17 cellular contexts compared by ENCODE assay signal in the genomic region with DNA sequence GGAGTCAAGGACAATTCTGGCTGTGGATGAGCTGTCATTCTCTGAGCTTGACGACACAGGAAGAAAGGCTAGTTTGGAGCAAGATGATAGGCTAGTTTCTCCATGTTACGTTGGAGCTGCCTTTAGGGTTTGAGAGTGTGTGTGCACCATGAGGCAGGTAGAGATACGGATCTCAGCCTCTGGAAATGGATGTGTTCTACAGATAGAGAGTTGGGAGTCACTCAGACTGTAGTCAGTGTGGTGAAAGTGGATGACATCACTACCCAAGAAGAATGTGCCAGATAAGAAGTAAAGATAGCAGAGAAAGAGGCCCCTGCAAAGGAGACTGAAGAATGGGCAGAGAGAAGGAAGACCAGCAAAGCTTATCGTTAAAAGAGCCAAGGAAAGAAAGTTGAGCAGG. TPM values are rescaled to one million over a fixed set of nuclear protein-coding genes. Genes with fewer than 3 reads are reported as not detected.
"Had no signal": no experiment of that assay in that cellular context is flagged by ENCODE, and none has a peak within 500 bp of the region (broad histone marks: within the 10 kb centered on the region; RNA-seq: fewer than 3 reads in every experiment).

No MANE protein-coding gene starts in this region.

- FAIRE-seq: endothelial cell of umbilical vein, frontal cortex, kidney had no signal

- H3K4me3 ChIP-seq: coronary artery, heart right ventricle, skin epidermis, tibial artery had no signal

- DNase-seq: activated CD4-positive, alpha-beta memory T cell treated with anti-CD3 and anti-CD28 coated beads for 36 hours; activated naive CD8-positive, alpha-beta T cell treated with anti-CD3 and anti-CD28 coated beads, Interleukin-2, amount 50 U/mL, for 24 hours; activated T-cell treated with anti-CD3 and anti-CD28 coated beads, Interleukin-2, amount 50 U/mL, for 72 hours; central memory CD4-positive, alpha-beta T cell; effector CD4-positive, alpha-beta T cell; heart right ventricle; kidney; naive B cell; T1000; tibial artery had no signal

- H3K27me3 ChIP-seq: tibial artery had no signal

- H3K9me3 ChIP-seq: heart right ventricle, tibial artery had no signal

- H3K27ac ChIP-seq: coronary artery, heart right ventricle, parathyroid adenoma, skin epidermis, tibial artery, VCaP had no signal

- H3K4me1 ChIP-seq: heart right ventricle, parathyroid adenoma, tibial artery had no signal

- H3K36me3 ChIP-seq: heart right ventricle, tibial artery had no signal

- ATAC-seq: activated naive CD8-positive, alpha-beta T cell treated with anti-CD3 and anti-CD28 coated beads, Interleukin-2, amount 50 U/mL, for 24 hours; activated T-cell treated with anti-CD3 and anti-CD28 coated beads, Interleukin-2, amount 50 U/mL, for 72 hours; heart right ventricle; stimulated activated memory B cell treated with anti-CD40 and anti-IgM and Interleukin-4, amounts not matched to agents 10 μg/mL and 1 μg/mL and 100 μg/mL, for 72 hours had no signal

RNA-seq across cellular contexts. Expression of gene PNLIPRP3, which starts 42.4 kb away (rescaled TPM):
- total RNA-seq: activated CD4-positive, alpha-beta memory T cell treated with anti-CD3 and anti-CD28 coated beads for 36 hours; activated T-cell treated with anti-CD3 and anti-CD28 coated beads, Interleukin-2, amount 50 U/mL, for 72 hours; endothelial cell of umbilical vein; frontal cortex; heart right ventricle; kidney had no signal
- polyA plus RNA-seq: endothelial cell of umbilical vein, heart right ventricle had no signal
